ENCODE assay signal across 17 cellular contexts in the genomic region with DNA sequence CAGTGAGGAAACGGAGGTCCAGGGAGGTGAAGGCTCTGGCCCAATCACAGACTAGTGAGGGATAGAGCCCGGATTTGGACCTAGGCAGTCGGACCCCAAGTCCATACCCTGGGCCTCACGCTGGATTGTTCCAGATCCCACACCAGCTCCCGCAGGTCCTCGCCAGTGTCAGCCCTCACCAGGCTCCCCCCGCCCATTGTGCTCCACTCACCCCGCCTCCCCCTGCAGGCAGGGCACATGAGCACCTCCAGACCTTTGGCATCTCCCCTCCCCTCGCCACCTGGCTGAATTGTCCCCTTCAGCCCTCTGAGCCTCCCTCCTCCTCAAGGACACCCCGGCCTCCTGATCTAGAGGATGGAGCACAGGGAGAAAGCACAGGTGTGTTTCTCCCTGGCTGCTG.
A peak's percentile ranks its signal among the peaks of the same experiment; 100 is the strongest.
DNase-seq lines count a peak whose midpoint lies in the region; ATAC-seq and TF ChIP-seq lines count a peak whose summit lies in the region.
"Had no signal": no experiment of that assay in that cellular context is flagged by ENCODE, and none has a peak within 500 bp of the region (broad histone marks: within the 10 kb centered on the region; RNA-seq: fewer than 3 reads in every experiment).

No MANE protein-coding gene starts in this region.

- no peak overlapping the region for H3K9ac ChIP-seq in neural progenitor cell

- H3K36me3 ChIP-seq in neural progenitor cell = no peaks in the 10 kb centered on the region

- no peaks in the 10 kb centered on the region for H3F3A ChIP-seq in neural progenitor cell (ENCODE audit: low read depth)

- H3K27ac Mint-ChIP-seq in activated T-cell treated with anti-CD3 and anti-CD28 coated beads, Interleukin-2, amount 50 U/mL, for 72 hours = peak overlapping the region; percentile 43
- H3K27ac Mint-ChIP-seq in activated T-cell treated with anti-CD3 and anti-CD28 coated beads, Interleukin-2, amount 50 U/mL, for 24 hours = no peak overlapping the region
- peak overlapping the region; percentile 80 for H3K27ac Mint-ChIP-seq in activated T-helper 17 cell treated with anti-CD3 and anti-CD28 coated beads, Interleukin-2, amount 50 U/mL, for 72 hours
- peak overlapping the region; percentile 36 for H3K27ac Mint-ChIP-seq in neural progenitor cell

- H4K20me1 ChIP-seq in neural progenitor cell (ENCODE audit: low read depth) = no peaks in the 10 kb centered on the region

- H3K79me2 ChIP-seq in neural progenitor cell (ENCODE audit: low read depth) = no peaks in the 10 kb centered on the region

- H2AFZ ChIP-seq in neural progenitor cell (replicated peaks) = no peak overlapping the region

- TF ChIP-seq CTCF in neural progenitor cell (IDR thresholded peaks at IDR 0.05) = no peak

- H3K4me1 ChIP-seq in neural progenitor cell = no peaks in the 10 kb centered on the region

- DNase-seq in activated T-cell treated with anti-CD3 and anti-CD28 coated beads, Interleukin-2, amount 50 U/mL, for 72 hours = no peak
- no peak for DNase-seq in activated T-cell treated with anti-CD3 and anti-CD28 coated beads, Interleukin-2, amount 50 U/mL, for 24 hours
- DNase-seq in neural progenitor cell (ENCODE audit: low spot score) = no peak
- no peak for DNase-seq in activated CD8-positive, alpha-beta memory T cell treated with anti-CD3 and anti-CD28 coated beads, Interleukin-2, amount 50 U/mL, for 4 hours
- no peak for DNase-seq in activated CD8-positive, alpha-beta memory T cell treated with anti-CD3 and anti-CD28 coated beads, Interleukin-2, amount 50 U/mL, for 48 hours
- DNase-seq: DMS79; NCI-H1092 treated with DMSO at 0.1 percent for 48 hours; NCI-H146; NCI-H2081; NCI-H748 treated with DMSO at 0.1 percent for 48 hours; NK-92 treated with Interleukin-12 subunit alpha and Interleukin-12 subunit beta, amount 100 ng/mL, for 24 hours; SIG-M5 had no signal

- H3K9me3 Mint-ChIP-seq in activated T-cell treated with anti-CD3 and anti-CD28 coated beads, Interleukin-2, amount 50 U/mL, for 72 hours = no peaks in the 10 kb centered on the region
- no peaks in the 10 kb centered on the region for H3K9me3 Mint-ChIP-seq in activated T-cell treated with anti-CD3 and anti-CD28 coated beads, Interleukin-2, amount 50 U/mL, for 24 hours
- H3K9me3 Mint-ChIP-seq in activated T-helper 17 cell treated with anti-CD3 and anti-CD28 coated beads, Interleukin-2, amount 50 U/mL, for 72 hours = no peaks in the 10 kb centered on the region
- peaks cover 14% of the 10 kb centered on the region for H3K9me3 Mint-ChIP-seq in neural progenitor cell

- no peak overlapping the region for H3K4me2 ChIP-seq in neural progenitor cell

- H3K27me3 ChIP-seq in neural progenitor cell = no peaks in the 10 kb centered on the region

- no peak overlapping the region for H3K4me3 ChIP-seq in neural progenitor cell
- H3K4me3 ChIP-seq: K562 had no signal

- H3K4me1 Mint-ChIP-seq in activated T-cell treated with anti-CD3 and anti-CD28 coated beads, Interleukin-2, amount 50 U/mL, for 72 hours (ENCODE audit: low read depth) = peaks cover 86% of the 10 kb centered on the region
- H3K4me1 Mint-ChIP-seq in activated T-cell treated with anti-CD3 and anti-CD28 coated beads, Interleukin-2, amount 50 U/mL, for 24 hours (ENCODE audit: low read depth) = peaks cover 69% of the 10 kb centered on the region
- peaks cover 43% of the 10 kb centered on the region for H3K4me1 Mint-ChIP-seq in activated T-helper 17 cell treated with anti-CD3 and anti-CD28 coated beads, Interleukin-2, amount 50 U/mL, for 72 hours
- H3K4me1 Mint-ChIP-seq in neural progenitor cell = peaks cover 61% of the 10 kb centered on the region

- H3K36me3 Mint-ChIP-seq in activated T-cell treated with anti-CD3 and anti-CD28 coated beads, Interleukin-2, amount 50 U/mL, for 72 hours (ENCODE audit: insufficient read depth in 2 of 2) = no peaks in the 10 kb centered on the region
- no peaks in the 10 kb centered on the region for H3K36me3 Mint-ChIP-seq in activated T-cell treated with anti-CD3 and anti-CD28 coated beads, Interleukin-2, amount 50 U/mL, for 24 hours (ENCODE audit: low read depth)
- H3K36me3 Mint-ChIP-seq in activated T-helper 17 cell treated with anti-CD3 and anti-CD28 coated beads, Interleukin-2, amount 50 U/mL, for 72 hours (ENCODE audit: low read depth) = no peaks in the 10 kb centered on the region
- H3K36me3 Mint-ChIP-seq in neural progenitor cell = no peaks in the 10 kb centered on the region

- no peaks in the 10 kb centered on the region for H3K9me3 ChIP-seq in neural progenitor cell (ENCODE audit: low read depth)

- no peak for ATAC-seq in activated T-cell treated with anti-CD3 and anti-CD28 coated beads, Interleukin-2, amount 50 U/mL, for 72 hours (replicated peaks in 1 of 2)
- ATAC-seq in activated T-helper 17 cell treated with anti-CD3 and anti-CD28 coated beads, Interleukin-2, amount 50 U/mL, for 72 hours (replicated peaks) = no peak
- ATAC-seq in GM19467 (IDR thresholded peaks at IDR 0.05; ENCODE audit: unreplicated experiment) (no peak), GM21576 (IDR thresholded peaks at IDR 0.05; ENCODE audit: unreplicated experiment) (no peak)
- ATAC-seq: K562 had no signal

- H3K27ac ChIP-seq in neural progenitor cell = no peak overlapping the region
- H3K27ac ChIP-seq: RWPE1 had no signal

- no peaks in the 10 kb centered on the region for H3K27me3 Mint-ChIP-seq in activated T-cell treated with anti-CD3 and anti-CD28 coated beads, Interleukin-2, amount 50 U/mL, for 72 hours (ENCODE audit: low read depth)
- no peaks in the 10 kb centered on the region for H3K27me3 Mint-ChIP-seq in activated T-cell treated with anti-CD3 and anti-CD28 coated beads, Interleukin-2, amount 50 U/mL, for 24 hours
- no peaks in the 10 kb centered on the region for H3K27me3 Mint-ChIP-seq in activated T-helper 17 cell treated with anti-CD3 and anti-CD28 coated beads, Interleukin-2, amount 50 U/mL, for 72 hours
- H3K27me3 Mint-ChIP-seq in neural progenitor cell (ENCODE audit: insufficient read depth, low read depth) = peaks cover 8% of the 10 kb centered on the region

- H3K4me3 Mint-ChIP-seq in activated T-cell treated with anti-CD3 and anti-CD28 coated beads, Interleukin-2, amount 50 U/mL, for 72 hours = no peak overlapping the region
- no peak overlapping the region for H3K4me3 Mint-ChIP-seq in activated T-cell treated with anti-CD3 and anti-CD28 coated beads, Interleukin-2, amount 50 U/mL, for 24 hours
- no peak overlapping the region for H3K4me3 Mint-ChIP-seq in activated T-helper 17 cell treated with anti-CD3 and anti-CD28 coated beads, Interleukin-2, amount 50 U/mL, for 72 hours
- H3K4me3 Mint-ChIP-seq in neural progenitor cell = peak overlapping the region; percentile 19
